1 cellular context compared by ENCODE assay signal in the genomic region with DNA sequence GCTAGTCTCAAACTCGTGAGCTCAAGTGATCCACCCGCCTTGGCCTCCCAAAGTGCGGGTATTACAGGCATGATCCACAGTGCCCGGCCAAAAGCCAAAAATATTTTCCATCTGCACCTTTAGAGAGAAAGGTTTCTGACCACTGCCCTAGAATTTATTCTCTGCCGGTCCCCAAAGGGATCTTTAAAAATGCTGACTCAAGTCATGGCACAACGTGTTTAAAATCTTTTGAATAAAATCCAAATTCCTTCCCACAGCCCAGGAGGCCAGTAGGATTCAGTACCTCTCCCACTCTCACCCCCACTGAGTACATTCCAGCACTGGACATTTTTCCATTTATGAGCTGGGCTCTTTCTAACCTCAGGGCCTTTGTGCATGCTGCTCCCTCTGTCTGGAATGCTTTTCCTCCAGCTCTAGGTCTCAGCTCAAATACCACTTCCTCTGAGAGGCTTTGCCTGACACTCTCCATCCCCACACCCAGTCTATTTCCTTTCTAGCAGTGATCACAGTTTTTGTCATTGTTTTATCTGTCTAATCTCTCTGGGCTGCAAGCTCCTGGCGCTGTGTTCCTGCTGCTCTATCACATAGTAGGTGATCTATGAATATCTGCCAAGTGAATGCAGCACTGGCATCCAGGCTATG.
TF ChIP-seq lines count a peak whose summit lies in the region.

No MANE protein-coding gene starts in this region.

TF ChIP-seq in K562, 482 proteins besides CTCF, POLR2A, EP300 and RAD21 (continued from another document):
- TF ChIP-seq, protein P1, sequence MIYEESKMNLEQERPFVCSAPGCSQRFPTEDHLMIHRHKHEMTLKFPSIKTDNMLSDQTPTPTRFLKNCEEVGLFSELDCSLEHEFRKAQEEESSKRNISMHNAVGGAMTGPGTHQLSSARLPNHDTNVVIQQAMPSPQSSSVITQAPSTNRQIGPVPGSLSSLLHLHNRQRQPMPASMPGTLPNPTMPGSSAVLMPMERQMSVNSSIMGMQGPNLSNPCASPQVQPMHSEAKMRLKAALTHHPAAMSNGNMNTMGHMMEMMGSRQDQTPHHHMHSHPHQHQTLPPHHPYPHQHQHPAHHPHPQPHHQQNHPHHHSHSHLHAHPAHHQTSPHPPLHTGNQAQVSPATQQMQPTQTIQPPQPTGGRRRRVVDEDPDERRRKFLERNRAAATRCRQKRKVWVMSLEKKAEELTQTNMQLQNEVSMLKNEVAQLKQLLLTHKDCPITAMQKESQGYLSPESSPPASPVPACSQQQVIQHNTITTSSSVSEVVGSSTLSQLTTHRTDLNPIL (CRISPR knock-in tag; IDR thresholded peaks at IDR 0.05) = no peak
- TF ChIP-seq, protein P2, sequence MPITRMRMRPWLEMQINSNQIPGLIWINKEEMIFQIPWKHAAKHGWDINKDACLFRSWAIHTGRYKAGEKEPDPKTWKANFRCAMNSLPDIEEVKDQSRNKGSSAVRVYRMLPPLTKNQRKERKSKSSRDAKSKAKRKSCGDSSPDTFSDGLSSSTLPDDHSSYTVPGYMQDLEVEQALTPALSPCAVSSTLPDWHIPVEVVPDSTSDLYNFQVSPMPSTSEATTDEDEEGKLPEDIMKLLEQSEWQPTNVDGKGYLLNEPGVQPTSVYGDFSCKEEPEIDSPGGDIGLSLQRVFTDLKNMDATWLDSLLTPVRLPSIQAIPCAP (CRISPR knock-in tag; IDR thresholded peaks at IDR 0.05; ENCODE audit: borderline replicate concordance) = no peak
TF ChIP-seq in K562: peak in this region for 7.
